1 cellular context compared by ENCODE assay signal in genomic region chr2:213145723-213146242, GRCh38.
TF ChIP-seq lines count a peak whose summit lies in the region.

No MANE protein-coding gene starts in this region.

TF ChIP-seq in SK-N-SH, 30 proteins besides CTCF, POLR2A, EP300 and RAD21 (continued from another document):
- no peak for TF ChIP-seq YY1 (IDR thresholded peaks at IDR 0.05; ENCODE audit: low read depth)
